ENCODE assay signal across 11 cellular contexts in genomic region chr2:20674974-20675679, GRCh38. TPM values are rescaled to one million over a fixed set of nuclear protein-coding genes. Genes with fewer than 3 reads are reported as not detected.
DNase-seq lines count a peak whose midpoint lies in the region; TF ChIP-seq lines count a peak whose summit lies in the region.
"Had no signal": no experiment of that assay in that cellular context is flagged by ENCODE, and none has a peak within 500 bp of the region (broad histone marks: within the 10 kb centered on the region; RNA-seq: fewer than 3 reads in every experiment).

No MANE protein-coding gene starts in this region.

- peak overlapping the region; percentile 73 for H3K27ac Mint-ChIP-seq in osteocyte (ENCODE audit: unreplicated experiment)

- H3K4me1 Mint-ChIP-seq in osteocyte (ENCODE audit: unreplicated experiment) = peaks cover 20% of the 10 kb centered on the region

- peaks cover 29% of the 10 kb centered on the region for H4K20me1 ChIP-seq in BLaER1

- no peaks in the 10 kb centered on the region; the same call in 1 of the 2 replicates for H3K36me3 ChIP-seq in BLaER1
- H3K36me3 ChIP-seq: cardiac muscle cell had no signal

- no peak overlapping the region for H3K4me3 ChIP-seq in BLaER1
- H3K4me3 ChIP-seq in fibroblast of mammary gland (ENCODE audit: control insufficient read depth, low read depth, low read length) = no peak overlapping the region
- H3K4me3 ChIP-seq: cardiac muscle cell, lung had no signal

- DNase-seq in RKO (ENCODE audit: low spot score) (peak; percentile 84), fibroblast of mammary gland (ENCODE audit: low read depth) (peak; percentile 85), osteocyte (ENCODE audit: extremely low spot score, unreplicated experiment) (no peak), COR-L47 (lab: John Stamatoyannopoulos, UW) (no peak), 8988T (no peak), caudate nucleus (lab: John Stamatoyannopoulos, UW) (no peak)
- no peak for DNase-seq in effector CD4-positive, alpha-beta T cell
- DNase-seq: activated CD4-positive, CD25-positive, alpha-beta regulatory T cell treated with anti-CD3 and anti-CD28 coated beads, Interleukin-2, amount 50 U/mL, for 72 hours had no signal

- peaks cover 6% of the 10 kb centered on the region for H3K36me3 Mint-ChIP-seq in osteocyte (ENCODE audit: unreplicated experiment)

- no peak overlapping the region for H3K4me3 Mint-ChIP-seq in osteocyte (ENCODE audit: unreplicated experiment)

- peak overlapping the region; percentile 79 for H3K4me2 ChIP-seq in BLaER1

- no peak for TF ChIP-seq CTCF in fibroblast of mammary gland (conservative IDR thresholded peaks at IDR 0.05; ENCODE audit: control insufficient read depth, insufficient read depth, low read depth, low read length)
- no peak for TF ChIP-seq CTCF in osteocyte (IDR thresholded peaks at IDR 0.05)

- H3K27me3 ChIP-seq in BLaER1 = peaks cover 20% of the 10 kb centered on the region

- peaks cover 37% of the 10 kb centered on the region for H3K4me1 ChIP-seq in BLaER1

- no peaks in the 10 kb centered on the region for H3K27me3 Mint-ChIP-seq in osteocyte (ENCODE audit: unreplicated experiment)

- H3K27ac ChIP-seq in BLaER1 (no peak overlapping the region), caudate nucleus (ENCODE audit: low read depth, low read length) (no peak overlapping the region)
- H3K27ac ChIP-seq: cardiac muscle cell had no signal

- H3K9me3 ChIP-seq in BLaER1 = peaks cover 13% of the 10 kb centered on the region; the same call in 1 of the 2 replicates

- H3K9me3 Mint-ChIP-seq in osteocyte (ENCODE audit: unreplicated experiment) = no peaks in the 10 kb centered on the region

- H3K9ac ChIP-seq in BLaER1 = no peak overlapping the region

RNA-seq across cellular contexts. Expression of gene GDF7, which starts 8.2 kb away (rescaled TPM):
- 9.0 and 10.1 TPM in 2 replicates for total RNA-seq in osteocyte

RNA-seq across cellular contexts. Expression of gene HS1BP3, which starts 24.2 kb away (rescaled TPM):
- total RNA-seq in osteocyte = 40.5 and 42.8 TPM in 2 replicates

Comparison
In these comparisons a context has a peak if more than half of its experiments do, and no peak if none do; other contexts are left out.
1. DNase-seq: peak in RKO (single experiment) and fibroblast of mammary gland (single experiment); none in osteocyte (single experiment), COR-L47 (single experiment), 8988T (single experiment), effector CD4-positive, alpha-beta T cell (single experiment) and caudate nucleus (0 of 61).